ENCODE assay signal across 8 cellular contexts in the genomic region with DNA sequence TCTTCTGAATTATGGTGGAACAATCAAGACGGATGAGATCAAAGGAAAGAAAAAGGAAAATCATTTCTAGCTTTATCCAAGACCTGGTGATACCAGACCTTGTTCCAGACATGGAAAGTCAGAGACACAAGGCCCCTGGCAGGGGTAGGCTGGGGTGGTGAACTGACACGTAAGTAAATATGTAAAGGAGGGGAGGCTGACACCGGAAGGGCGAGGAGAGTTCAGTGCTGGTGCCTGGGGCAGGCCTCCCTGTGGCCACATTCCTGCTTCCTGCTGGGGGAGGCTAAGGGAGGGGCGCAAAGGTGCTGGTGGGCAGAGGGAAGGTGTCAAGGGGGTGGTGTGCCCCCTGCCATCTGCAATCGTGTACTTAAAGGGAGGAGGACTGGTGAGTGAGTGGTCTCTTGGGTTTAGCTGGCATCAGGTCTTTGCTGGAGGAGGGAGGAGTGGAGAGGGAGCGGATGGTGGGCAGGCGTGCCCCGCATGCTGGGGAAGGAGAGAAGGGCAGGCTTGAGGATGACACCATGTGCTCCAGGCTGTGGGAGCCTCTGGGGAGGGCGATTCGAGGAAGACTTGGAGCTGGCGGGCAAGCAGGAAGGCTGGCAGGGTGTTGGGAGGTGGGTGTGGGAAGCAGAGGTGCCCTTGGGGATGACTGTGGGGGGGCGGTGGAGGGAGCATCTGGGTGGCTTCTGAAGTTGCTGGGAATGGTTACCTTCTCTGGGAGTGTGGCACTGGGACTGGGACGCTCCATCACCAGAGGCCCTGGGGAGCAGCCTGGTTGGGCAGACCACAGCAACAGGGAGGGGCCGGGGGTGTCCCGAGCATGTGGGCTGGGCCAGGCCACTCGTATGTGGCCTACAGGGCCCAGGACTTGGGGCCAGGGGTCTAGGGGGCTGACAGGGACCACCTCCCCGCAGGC. TPM values are rescaled to one million over a fixed set of nuclear protein-coding genes. Genes with fewer than 3 reads are reported as not detected.
DNase-seq lines count a peak whose midpoint lies in the region; ATAC-seq and TF ChIP-seq lines count a peak whose summit lies in the region.

No MANE protein-coding gene starts in this region.

- no peak overlapping the region for H4K8ac ChIP-seq in mesendoderm (ENCODE audit: low read depth, low read length)

- H3K27me3 ChIP-seq in Panc1 (ENCODE audit: control insufficient read depth, insufficient read depth, low read length) (no peaks in the 10 kb centered on the region), body of pancreas (no peaks in the 10 kb centered on the region), mesendoderm (ENCODE audit: insufficient read depth, low read length, poor library complexity) (no peaks in the 10 kb centered on the region), tibial artery (no peaks in the 10 kb centered on the region), BE2C (no peaks in the 10 kb centered on the region)

- 71 to 83% methylated on average over 15 to 18 of the region's 18 CpGs for WGBS in body of pancreas, 2 donors
- no CpG with 5 or more reads among the region's 18 CpGs for WGBS in mesendoderm (ENCODE audit: extremely low coverage, insufficient coverage, low lambda C conversion rate)

- no peak overlapping the region for H4K5ac ChIP-seq in mesendoderm (ENCODE audit: low read length)

- no peaks in the 10 kb centered on the region for H3K36me3 ChIP-seq in Panc1 (ENCODE audit: control insufficient read depth, insufficient read depth, low read length)
- H3K36me3 ChIP-seq in body of pancreas (replicated peaks in 1 of 2; ENCODE audit: insufficient read depth in 1 of 2, low read depth in 2 of 2), result no peaks in the 10 kb centered on the region
- H3K36me3 ChIP-seq in mesendoderm (ENCODE audit: control insufficient read depth, insufficient read depth, low read length), result no peaks in the 10 kb centered on the region
- no peaks in the 10 kb centered on the region for H3K36me3 ChIP-seq in tibial artery
- H3K36me3 ChIP-seq in BE2C, result no peaks in the 10 kb centered on the region

- peak overlapping the region; percentile 62 for H2AK5ac ChIP-seq in mesendoderm (ENCODE audit: low read length)

- TF ChIP-seq POLR2A in body of pancreas (IDR thresholded peaks at IDR 0.05), result no peak

- H3K18ac ChIP-seq in mesendoderm (ENCODE audit: low read length), result peak overlapping the region; percentile 5

- CTCF ChIA-PET in Panc1 (lab: Charles Lee), result no interaction called here

- H3K4ac ChIP-seq in mesendoderm (ENCODE audit: low read depth, low read length), result peak overlapping the region; percentile 46

- H3K79me1 ChIP-seq in mesendoderm (ENCODE audit: low read length), result no peaks in the 10 kb centered on the region

- H3K56ac ChIP-seq in mesendoderm (ENCODE audit: low read length), result peak overlapping the region; percentile 78

- H3K9me3 ChIP-seq in Panc1 (ENCODE audit: control insufficient read depth, insufficient read depth, low read depth, low read length) (no peaks in the 10 kb centered on the region), body of pancreas (no peaks in the 10 kb centered on the region), tibial artery (no peaks in the 10 kb centered on the region), BE2C (no peaks in the 10 kb centered on the region)

- H3K4me3 ChIP-seq in Panc1 (ENCODE audit: low read depth in 2 of 2, low read length in 2 of 2), result peak overlapping the region; percentile 6 to 17; a peak in 3 of 4 replicates
- H3K4me3 ChIP-seq in body of pancreas, result no peak overlapping the region
- H3K4me3 ChIP-seq in mesendoderm (ENCODE audit: low read length), result no peak overlapping the region
- H3K4me3 ChIP-seq in tibial artery, result no peak overlapping the region
- H3K4me3 ChIP-seq in BE2C (ENCODE audit: low read depth, low read length), result no peak overlapping the region

- no peaks in the 10 kb centered on the region for H3K79me2 ChIP-seq in mesendoderm (ENCODE audit: control insufficient read depth, insufficient read depth, low read length)

- BruUV-seq in Panc1 (replicated peaks; lab: Mats Ljungman, UMichigan), result no TSS peak

- no peak for TF ChIP-seq CTCF in Panc1 (IDR thresholded peaks at IDR 0.05)
- no peak for TF ChIP-seq CTCF in body of pancreas (IDR thresholded peaks at IDR 0.05)
- TF ChIP-seq CTCF in tibial artery (IDR thresholded peaks at IDR 0.05), result no peak
- TF ChIP-seq CTCF in BE2C (IDR thresholded peaks at IDR 0.05; ENCODE audit: low read depth, low read length), result no peak

- peak overlapping the region; percentile 93 for H3K27ac ChIP-seq in Panc1 (ENCODE audit: low read length)
- peak overlapping the region in 3 of 4 donors; percentile 41 to 67 (median 63) for H3K27ac ChIP-seq in body of pancreas
- peak overlapping the region; percentile 40 for H3K27ac ChIP-seq in mesendoderm (ENCODE audit: low read depth, low read length)
- H3K27ac ChIP-seq in tibial artery, result peak overlapping the region; percentile 17 to 52

- peak overlapping the region; percentile 89 for H2BK5ac ChIP-seq in mesendoderm (ENCODE audit: low read length)

- ATAC-seq in GM21737 (IDR thresholded peaks at IDR 0.05; ENCODE audit: unreplicated experiment) (peak; percentile 67), Panc1 (peak; percentile 61), body of pancreas (peak; percentile 25), HG03439 (IDR thresholded peaks at IDR 0.05; ENCODE audit: unreplicated experiment) (no peak)

- peak overlapping the region; percentile 26 for H3K9ac ChIP-seq in mesendoderm (ENCODE audit: low read length)

- no peak overlapping the region for H3K4me2 ChIP-seq in mesendoderm (ENCODE audit: low read length)

- no peak overlapping the region for H2BK15ac ChIP-seq in mesendoderm (replicated peaks; ENCODE audit: low read depth)

- POLR2A ChIA-PET in Panc1 (lab: Charles Lee), result interaction anchor here (0.5 kb wide), 1 partner anchor 34 kb away, joined by 3 read pairs; no protein-coding TSS in a partner anchor

- in situ Hi-C loops in Panc1 (cut with HindIII; ENCODE audit: low pct_unique_long_range_greater_than_20kb, low sequenced_read_pairs), result no loop called here

- peaks cover 71% of the 10 kb centered on the region for H3K4me1 ChIP-seq in Panc1 (ENCODE audit: control insufficient read depth, insufficient read depth, low read length)
- H3K4me1 ChIP-seq in body of pancreas, result peaks cover 16% of the 10 kb centered on the region
- peaks cover 13% of the 10 kb centered on the region for H3K4me1 ChIP-seq in mesendoderm (ENCODE audit: control insufficient read depth, low read depth, low read length)
- peaks cover 0 to 50% (median 27%) of the 10 kb centered on the region in 4 donors for H3K4me1 ChIP-seq in tibial artery
- peaks cover 8% of the 10 kb centered on the region for H3K4me1 ChIP-seq in BE2C

- no peak overlapping the region for H3K23ac ChIP-seq in mesendoderm (ENCODE audit: low read length)

- intact Hi-C loops in Panc1 (cut with micrococcal nuclease; ENCODE audit: unreplicated experiment), result no loop called here
- intact Hi-C loops in body of pancreas (cut with DNase I), result no loop called here
- intact Hi-C loops in tibial artery (cut with DNase I; ENCODE audit: low total_unique reads), result no loop called here

- DNase-seq in ELF-1 (ENCODE audit: low read depth, low spot score) (peak; percentile 86), Panc1 (ENCODE audit: low read depth, low spot score) (no peak), body of pancreas (peak in 1 of 4 donors; percentile 28), mesendoderm (peak; percentile 82), tibial artery (no peak), BE2C (no peak)

- no peak overlapping the region for H2BK120ac ChIP-seq in mesendoderm (ENCODE audit: low read depth, low read length)

RNA-seq across cellular contexts. Expression of a gene that starts 30.6 kb away (rescaled TPM):
- total RNA-seq in Panc1 (2021; ENCODE audit: unreplicated experiment) (94.7 TPM), body of pancreas (10 to 100 TPM in 1 of 2 donors, 1 to 10 TPM in 1; 9.6 to 35.3 TPM)
- polyA plus RNA-seq in Panc1 (2012; ENCODE audit: insufficient read length), result 90.7 TPM
- polyA plus RNA-seq in mesendoderm (2013, experiment 1 of 2), result 11.2 TPM
- polyA plus RNA-seq in mesendoderm (2013, experiment 2 of 2), result 11.4 TPM
- 34.8 TPM for polyA plus RNA-seq in BE2C (2012; ENCODE audit: insufficient read depth, insufficient read length, low read depth)

Comparison
In these comparisons a context has a peak if more than half of its experiments do, and no peak if none do; other contexts are left out.
1. DNase-seq: peak in ELF-1 (single experiment) and mesendoderm (single experiment); none in Panc1 (single experiment), tibial artery (0 of 2) and BE2C (single experiment).
2. H3K27ac ChIP-seq: peak in every context shown above with its lines; median percentile 93 in Panc1; 63 in body of pancreas; 40 in mesendoderm; 34 in tibial artery.
3. H3K4me3 ChIP-seq: peak in Panc1 (2 of 2); none in body of pancreas (0 of 2), mesendoderm (single experiment), tibial artery (0 of 2) and BE2C (single experiment).